ENCODE assay signal across 32 cellular contexts in the genomic region with DNA sequence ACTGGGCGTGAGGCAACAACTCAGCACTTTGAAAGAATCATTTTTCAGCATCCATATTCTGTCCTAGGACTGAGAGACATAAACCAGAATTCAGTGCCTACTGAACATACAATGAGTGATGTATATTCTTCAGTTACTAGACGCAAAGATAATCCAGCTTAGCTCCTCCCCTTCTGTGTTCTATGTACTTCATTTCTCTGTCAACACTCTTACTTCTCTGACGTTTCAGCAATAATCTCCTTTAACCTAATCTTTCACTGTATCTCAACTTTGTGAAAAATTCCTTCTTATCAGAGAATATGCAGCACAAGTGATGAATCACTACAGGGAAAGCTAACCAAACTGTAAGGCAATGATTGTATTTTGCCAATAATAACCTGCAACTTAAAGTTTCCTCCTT. TPM values are rescaled to one million over a fixed set of nuclear protein-coding genes. Genes with fewer than 3 reads are reported as not detected.
"Had no signal": no experiment of that assay in that cellular context is flagged by ENCODE, and none has a peak within 500 bp of the region (broad histone marks: within the 10 kb centered on the region; RNA-seq: fewer than 3 reads in every experiment).

No MANE protein-coding gene starts in this region.

- H3K4me2 ChIP-seq: SK-N-SH had no signal

- H3K9ac ChIP-seq: SK-N-SH had no signal

- H3K27ac ChIP-seq: RWPE1, SJCRH30, WERI-Rb-1 had no signal

- ATAC-seq: activated CD4-positive, CD25-positive, alpha-beta regulatory T cell treated with anti-CD3 and anti-CD28 coated beads, Interleukin-2, amount 50 U/mL, for 24 hours; activated CD8-positive, alpha-beta T cell treated with anti-CD3 and anti-CD28 coated beads for 36 hours; activated naive CD4-positive, alpha-beta T cell treated with anti-CD3 and anti-CD28 coated beads, Interleukin-2, amount 50 U/mL, for 72 hours; activated naive CD8-positive, alpha-beta T cell treated with anti-CD3 and anti-CD28 coated beads, Interleukin-2, amount 50 U/mL, for 24 hours; Panc1 had no signal

- H3K9me3 ChIP-seq: SJCRH30, SK-N-SH had no signal

- H3K4me3 ChIP-seq: SJCRH30 had no signal

- H3K36me3 ChIP-seq: SJCRH30, WERI-Rb-1 had no signal

- DNase-seq: activated CD4-positive, alpha-beta T cell treated with anti-CD3 and anti-CD28 coated beads for 4 hours; activated CD8-positive, alpha-beta memory T cell treated with anti-CD3 and anti-CD28 coated beads, Interleukin-2, amount 50 U/mL, for 4 hours; activated CD8-positive, alpha-beta T cell treated with anti-CD3 and anti-CD28 coated beads for 36 hours; activated effector memory CD4-positive, alpha-beta T cell treated with Interleukin-2 at 50 U/mL for 16 hours; activated naive CD4-positive, alpha-beta T cell; activated naive CD8-positive, alpha-beta T cell treated with anti-CD3 and anti-CD28 coated beads, Interleukin-2, amount 50 U/mL, for 24 hours; amygdala; KG1; NCI-H1048; NCI-H1417; NCI-H1930; NCI-H2107; NCI-H2171 treated with DMSO at 0.1 percent for 48 hours; NCI-H510A treated with DMSO at 0.1 percent for 48 hours; NCI-H69; NK-92 treated with Interleukin-12 subunit alpha and Interleukin-12 subunit beta, amount 100 ng/mL, for 24 hours; OCI-M1; Right ventricle myocardium superior; SJCRH30; SK-N-SH; T-helper 1 cell; WERI-Rb-1 had no signal

- H3K27me3 ChIP-seq: SJCRH30 had no signal

- H3K4me1 ChIP-seq: SJCRH30 had no signal

RNA-seq across cellular contexts. Expression of gene OR51B5, which starts 2.5 kb away (rescaled TPM):
- total RNA-seq: activated CD8-positive, alpha-beta T cell treated with anti-CD3 and anti-CD28 coated beads for 36 hours; activated T-helper 1 cell treated with anti-CD3 and anti-CD28 coated beads, Interleukin-12 subunit alpha, Interleukin-12 subunit beta, Interleukin-2, Interleukin-4 antibody, amounts not matched to agents 30 ng/mL and 10 ng/mL and 1 ng/mL, durations not matched to agents 14 hours and 24 hours and 36 hours; cardiac septum; LHCN-M2; M059J; Right ventricle myocardium superior; T-helper 2 cell treated with Interferon-gamma antibody and Interleukin-4, amounts not matched to agents 100 ng/mL and 5 ng/mL, for 36 hours had no signal

RNA-seq across cellular contexts. Expression of gene OR51B6, which starts 5.5 kb away (rescaled TPM):
- total RNA-seq: activated CD8-positive, alpha-beta T cell treated with anti-CD3 and anti-CD28 coated beads for 36 hours; activated naive CD4-positive, alpha-beta T cell treated with anti-CD3 and anti-CD28 coated beads, Interleukin-2, amount 50 U/mL, for 72 hours; activated T-helper 1 cell treated with anti-CD3 and anti-CD28 coated beads, Interleukin-12 subunit alpha, Interleukin-12 subunit beta, Interleukin-2, Interleukin-4 antibody, amounts not matched to agents 30 ng/mL and 10 ng/mL and 1 ng/mL, durations not matched to agents 14 hours and 24 hours and 36 hours; cardiac septum; chondrocyte; LHCN-M2; M059J; Right ventricle myocardium superior; SJCRH30; T-helper 2 cell treated with Interferon-gamma antibody and Interleukin-4, amounts not matched to agents 100 ng/mL and 5 ng/mL, for 36 hours had no signal
- polyA plus RNA-seq: SK-N-SH had no signal

RNA-seq across cellular contexts. Expression of gene OR51B2, which starts 21.7 kb away (rescaled TPM):
- total RNA-seq: activated CD8-positive, alpha-beta T cell treated with anti-CD3 and anti-CD28 coated beads for 36 hours; activated naive CD4-positive, alpha-beta T cell treated with anti-CD3 and anti-CD28 coated beads, Interleukin-2, amount 50 U/mL, for 72 hours; activated T-helper 1 cell treated with anti-CD3 and anti-CD28 coated beads, Interleukin-12 subunit alpha, Interleukin-12 subunit beta, Interleukin-2, Interleukin-4 antibody, amounts not matched to agents 30 ng/mL and 10 ng/mL and 1 ng/mL, durations not matched to agents 14 hours and 24 hours and 36 hours; cardiac septum; chondrocyte; LHCN-M2; M059J; Right ventricle myocardium superior; SJCRH30; T-helper 2 cell treated with Interferon-gamma antibody and Interleukin-4, amounts not matched to agents 100 ng/mL and 5 ng/mL, for 36 hours had no signal
- polyA plus RNA-seq: SK-N-SH had no signal

RNA-seq across cellular contexts. Expression of gene OR51M1, which starts 37.8 kb away (rescaled TPM):
- total RNA-seq: activated CD8-positive, alpha-beta T cell treated with anti-CD3 and anti-CD28 coated beads for 36 hours; activated naive CD4-positive, alpha-beta T cell treated with anti-CD3 and anti-CD28 coated beads, Interleukin-2, amount 50 U/mL, for 72 hours; activated T-helper 1 cell treated with anti-CD3 and anti-CD28 coated beads, Interleukin-12 subunit alpha, Interleukin-12 subunit beta, Interleukin-2, Interleukin-4 antibody, amounts not matched to agents 30 ng/mL and 10 ng/mL and 1 ng/mL, durations not matched to agents 14 hours and 24 hours and 36 hours; cardiac septum; chondrocyte; LHCN-M2; M059J; Right ventricle myocardium superior; SJCRH30; T-helper 2 cell treated with Interferon-gamma antibody and Interleukin-4, amounts not matched to agents 100 ng/mL and 5 ng/mL, for 36 hours had no signal
- polyA plus RNA-seq: SK-N-SH had no signal

RNA-seq across cellular contexts. Expression of gene OR51B4, which starts 44.1 kb away (rescaled TPM):
- total RNA-seq: activated CD8-positive, alpha-beta T cell treated with anti-CD3 and anti-CD28 coated beads for 36 hours; activated naive CD4-positive, alpha-beta T cell treated with anti-CD3 and anti-CD28 coated beads, Interleukin-2, amount 50 U/mL, for 72 hours; activated T-helper 1 cell treated with anti-CD3 and anti-CD28 coated beads, Interleukin-12 subunit alpha, Interleukin-12 subunit beta, Interleukin-2, Interleukin-4 antibody, amounts not matched to agents 30 ng/mL and 10 ng/mL and 1 ng/mL, durations not matched to agents 14 hours and 24 hours and 36 hours; cardiac septum; chondrocyte; LHCN-M2; Right ventricle myocardium superior; SJCRH30; T-helper 2 cell treated with Interferon-gamma antibody and Interleukin-4, amounts not matched to agents 100 ng/mL and 5 ng/mL, for 36 hours had no signal
